20 cellular contexts compared by ENCODE assay signal in genomic region chr17:28527859-28528258, GRCh38. TPM values are rescaled to one million over a fixed set of nuclear protein-coding genes. Genes with fewer than 3 reads are reported as not detected.
DNase-seq lines count a peak whose midpoint lies in the region; ATAC-seq and TF ChIP-seq lines count a peak whose summit lies in the region.
"Had no signal": no experiment of that assay in that cellular context is flagged by ENCODE, and none has a peak within 500 bp of the region (broad histone marks: within the 10 kb centered on the region; RNA-seq: fewer than 3 reads in every experiment).

No MANE protein-coding gene starts in this region.

- H3K23ac ChIP-seq in neuronal stem cell (ENCODE audit: low read depth, low read length, poor library complexity), result peak overlapping the region; percentile 10

- no peak overlapping the region for H2AK5ac ChIP-seq in neuronal stem cell (ENCODE audit: low read depth, low read length)

- H4K8ac ChIP-seq in neuronal stem cell (ENCODE audit: low read depth, low read length), result no peak overlapping the region

- H3K27ac ChIP-seq in RWPE2 (ENCODE audit: poor library complexity, severe bottlenecking) (no peak overlapping the region), esophagus (ENCODE audit: low read depth in 2 of 2, low read length in 1 of 2) (peak overlapping the region; percentile 76 to 95), neuronal stem cell (replicated peaks; ENCODE audit: low read length) (no peak overlapping the region)
- H3K27ac ChIP-seq: gastroesophageal sphincter, parathyroid adenoma, right lobe of liver had no signal

- H3K14ac ChIP-seq in neuronal stem cell (ENCODE audit: low read length), result peak overlapping the region; percentile 56

- no peaks in the 10 kb centered on the region for H3K36me3 ChIP-seq in RWPE2 (ENCODE audit: low read depth)
- peaks cover 0 to 4% of the 10 kb centered on the region in 2 donors for H3K36me3 ChIP-seq in esophagus (ENCODE audit: control insufficient read depth in 2 of 2, insufficient read depth in 2 of 2, low read length in 1 of 2)
- H3K36me3 ChIP-seq in neuronal stem cell (replicated peaks in 1 of 2; ENCODE audit: control insufficient read depth in 2 of 2, insufficient read depth in 2 of 2, low read length in 2 of 2), result no peaks in the 10 kb centered on the region
- H3K36me3 ChIP-seq: gastroesophageal sphincter, right lobe of liver had no signal

- H3K9me3 ChIP-seq in RWPE2 (ENCODE audit: severe bottlenecking) (no peaks in the 10 kb centered on the region), esophagus (ENCODE audit: control insufficient read depth in 2 of 2, insufficient read depth in 1 of 2, low read depth in 1 of 2, low read length in 1 of 2) (no peaks in the 10 kb centered on the region), neuronal stem cell (replicated peaks in 1 of 2; ENCODE audit: control insufficient read depth in 2 of 2, insufficient read depth in 1 of 2, low read depth in 1 of 2, low read length in 2 of 2) (no peaks in the 10 kb centered on the region)
- H3K9me3 ChIP-seq: gastroesophageal sphincter, right lobe of liver had no signal

- H3K27me3 ChIP-seq in RWPE2 (ENCODE audit: insufficient read depth, poor library complexity, severe bottlenecking) (no peaks in the 10 kb centered on the region), esophagus (ENCODE audit: control insufficient read depth in 1 of 2, insufficient read depth in 2 of 2, low read length in 2 of 2) (no peaks in the 10 kb centered on the region), neuronal stem cell (ENCODE audit: control insufficient read depth in 3 of 3, insufficient read depth in 3 of 3, low read depth in 1 of 3, low read length in 3 of 3) (peaks cover 0 to 12% (median 0%) of the 10 kb centered on the region in 3 experiments)
- H3K27me3 ChIP-seq: right lobe of liver had no signal

- H2BK5ac ChIP-seq in neuronal stem cell (ENCODE audit: low read length), result no peak overlapping the region

- no peaks in the 10 kb centered on the region for H3K79me1 ChIP-seq in neuronal stem cell (ENCODE audit: low read depth, low read length)

- ATAC-seq in RWPE2 (ENCODE audit: low read depth) (peak; percentile 33; the same call in 2 of the 3 replicates), SK-N-SH treated with all-trans-retinoic acid at 6 μM for 48 hours (no peak), HG03354 (IDR thresholded peaks at IDR 0.05; ENCODE audit: poor library complexity, severe bottlenecking, unreplicated experiment) (no peak)
- ATAC-seq: activated naive CD4-positive, alpha-beta T cell treated with anti-CD3 and anti-CD28 coated beads, Interleukin-2, amount 50 U/mL, for 72 hours; gastroesophageal sphincter; naive thymus-derived CD8-positive, alpha-beta T cell; right lobe of liver had no signal

- H2BK120ac ChIP-seq in neuronal stem cell (ENCODE audit: low read depth, low read length), result no peak overlapping the region

- no peak overlapping the region for H2BK12ac ChIP-seq in neuronal stem cell (ENCODE audit: low read length)

- no peak overlapping the region for H4K91ac ChIP-seq in neuronal stem cell (ENCODE audit: low read depth, low read length, poor library complexity)

- no peak overlapping the region for H2BK15ac ChIP-seq in neuronal stem cell (ENCODE audit: low read length)

- WGBS in esophagus, 2 donors, result 43 to 44% methylated on average over 2 of the region's 2 CpGs
- WGBS in neuronal stem cell (ENCODE audit: extremely low coverage in 2 of 2, insufficient read length in 2 of 2, insufficient replicate concordance in 1 of 2), 2 donors, result no CpG with 5 or more reads among the region's 2 CpGs

- no peak overlapping the region for H3K18ac ChIP-seq in neuronal stem cell (ENCODE audit: low read length)

- no peak for TF ChIP-seq CTCF in RWPE2 (IDR thresholded peaks at IDR 0.05; ENCODE audit: poor library complexity, severe bottlenecking)

- DNase-seq in RWPE2 (ENCODE audit: low spot score), result no peak
- no peak for DNase-seq in neuronal stem cell (ENCODE audit: low spot score)
- DNase-seq in ureter (ENCODE audit: low spot score), result peak; percentile 76
- DNase-seq in NCI-H1417 treated with DMSO at 0.1 percent for 48 hours (lab: John Stamatoyannopoulos, UW), result no peak
- DNase-seq: aorta; CD4-positive, alpha-beta memory T cell; DMS153; GDM1; H9; islet precursor cell; NCI-H1694; right lobe of liver; stimulated activated CD8-positive, alpha-beta memory T cell treated with anti-CD3 and anti-CD28 coated beads, Interleukin-4, amount 100 ng/mL, for 48 hours had no signal

- H3K9ac ChIP-seq in neuronal stem cell (ENCODE audit: low read depth, low read length, poor library complexity), result no peak overlapping the region
- H3K9ac ChIP-seq: parathyroid adenoma had no signal

- H2AFZ ChIP-seq in neuronal stem cell (ENCODE audit: low read length), result no peak overlapping the region
- H2AFZ ChIP-seq: parathyroid adenoma had no signal

- no peak overlapping the region for H3K4me2 ChIP-seq in neuronal stem cell (ENCODE audit: insufficient read depth, low read length, poor library complexity, severe bottlenecking)

- H3K4me1 ChIP-seq in RWPE2 (ENCODE audit: insufficient read depth, poor library complexity, severe bottlenecking) (peaks cover 16% of the 10 kb centered on the region), esophagus (ENCODE audit: control insufficient read depth in 2 of 2, insufficient read depth in 2 of 2, low read length in 1 of 2) (peaks cover 8 to 48% of the 10 kb centered on the region in 2 donors), neuronal stem cell (ENCODE audit: control insufficient read depth in 2 of 2, insufficient read depth in 1 of 2, low read depth in 1 of 2, low read length in 2 of 2) (peaks cover 7 to 24% of the 10 kb centered on the region in 2 donors)
- H3K4me1 ChIP-seq: right lobe of liver had no signal

- no peak overlapping the region for H3K4ac ChIP-seq in neuronal stem cell (ENCODE audit: low read length)

- H3K4me3 ChIP-seq in RWPE2 (ENCODE audit: severe bottlenecking) (no peak overlapping the region), esophagus (ENCODE audit: low read depth in 1 of 2, low read length in 2 of 2) (no peak overlapping the region), neuronal stem cell (ENCODE audit: low read length in 2 of 2) (no peak overlapping the region)
- H3K4me3 ChIP-seq: gastroesophageal sphincter, right lobe of liver had no signal

TF ChIP-seq in SK-N-SH treated with all-trans-retinoic acid at 6 μM for 48 hours, 23 proteins besides CTCF, POLR2A, EP300 and RAD21 (continues in another document):
- TF ChIP-seq ESRRG (CRISPR knock-in tag; IDR thresholded peaks at IDR 0.05) (no peak), ZFP3 (CRISPR knock-in tag; IDR thresholded peaks at IDR 0.05) (no peak), TCF4 (CRISPR knock-in tag; IDR thresholded peaks at IDR 0.05; ENCODE audit: borderline replicate concordance) (no peak), BACH2 (CRISPR knock-in tag; IDR thresholded peaks at IDR 0.05; ENCODE audit: borderline replicate concordance) (no peak), PATZ1 (CRISPR knock-in tag; IDR thresholded peaks at IDR 0.05; ENCODE audit: borderline replicate concordance) (no peak), CREB5 (CRISPR knock-in tag; IDR thresholded peaks at IDR 0.05; ENCODE audit: low read depth) (no peak), TOX (CRISPR knock-in tag; IDR thresholded peaks at IDR 0.05; ENCODE audit: borderline replicate concordance) (no peak), ZNF565 (CRISPR knock-in tag; conservative IDR thresholded peaks at IDR 0.05; ENCODE audit: low read depth) (no peak)

RNA-seq across cellular contexts. Expression of gene FOXN1, which starts 21.7 kb away (rescaled TPM):
- 10 to 100 TPM in 1 of 2 donors, 1 to 10 TPM in 1; 8.8 to 10.6 TPM for polyA plus RNA-seq in esophagus
- not detected for polyA plus RNA-seq in neuronal stem cell (2013, experiment 1 of 2)
- not detected for polyA plus RNA-seq in neuronal stem cell (2013, experiment 2 of 2)
- 1.5 TPM for total RNA-seq in ureter
- total RNA-seq: activated naive CD4-positive, alpha-beta T cell treated with anti-CD3 and anti-CD28 coated beads, Interleukin-2, amount 50 U/mL, for 72 hours; aorta; CD4-positive, alpha-beta memory T cell; H9; naive thymus-derived CD8-positive, alpha-beta T cell; right lobe of liver had no signal
- polyA plus RNA-seq: aorta; CD4-positive, alpha-beta memory T cell; naive thymus-derived CD8-positive, alpha-beta T cell had no signal

RNA-seq across cellular contexts. Expression of gene UNC119, which starts 24.6 kb away (rescaled TPM):
- 10 to 100 TPM; 15.3 to 20.1 TPM for polyA plus RNA-seq in esophagus
- polyA plus RNA-seq in neuronal stem cell (2013, experiment 1 of 2), result 79.0 TPM
- polyA plus RNA-seq in neuronal stem cell (2013, experiment 2 of 2), result 76.0 TPM
- total RNA-seq in ureter, result 37.5 TPM

RNA-seq across cellular contexts. Expression of gene PIGS, which starts 43.5 kb away (rescaled TPM):
- polyA plus RNA-seq in esophagus, result 10 to 100 TPM in 1 of 2 donors, 1 to 10 TPM in 1; 9.8 to 30.7 TPM
- polyA plus RNA-seq in neuronal stem cell (2013, experiment 1 of 2), result 43.2 TPM
- polyA plus RNA-seq in neuronal stem cell (2013, experiment 2 of 2), result 43.8 TPM
- 52.9 TPM for total RNA-seq in ureter

RNA-seq across cellular contexts. Expression of gene ALDOC, which starts 48.8 kb away (rescaled TPM):
- polyA plus RNA-seq in esophagus, result 10 to 100 TPM; 21.3 to 24.0 TPM
- polyA plus RNA-seq in neuronal stem cell (2013, experiment 1 of 2), result 10.6 TPM
- polyA plus RNA-seq in neuronal stem cell (2013, experiment 2 of 2), result 10.9 TPM
- total RNA-seq in ureter, result 15.7 TPM

RNA-seq across cellular contexts. Expression of gene SLC13A2, which starts 54.4 kb away (rescaled TPM):
- polyA plus RNA-seq in esophagus, result under 1 TPM in 1 of 2 donors, not detected in 1; 0.02 TPM
- not detected for polyA plus RNA-seq in neuronal stem cell (2013, experiment 1 of 2)
- polyA plus RNA-seq in neuronal stem cell (2013, experiment 2 of 2), result not detected
- total RNA-seq in ureter, result 0.62 TPM
- total RNA-seq: activated naive CD4-positive, alpha-beta T cell treated with anti-CD3 and anti-CD28 coated beads, Interleukin-2, amount 50 U/mL, for 72 hours; aorta; CD4-positive, alpha-beta memory T cell; H9; naive thymus-derived CD8-positive, alpha-beta T cell had no signal
- polyA plus RNA-seq: CD4-positive, alpha-beta memory T cell; naive thymus-derived CD8-positive, alpha-beta T cell had no signal

Comparison
In these comparisons a context has a peak if more than half of its experiments do, and no peak if none do; other contexts are left out.
1. H3K27ac ChIP-seq: peak in esophagus (2 of 2); none in RWPE2 (single experiment) and neuronal stem cell (single experiment).